Comparison of ENCODE assay signal across 23 cellular contexts in genomic region chrX:37746951-37747350, GRCh38. TPM values are rescaled to one million over a fixed set of nuclear protein-coding genes. Genes with fewer than 3 reads are reported as not detected.
DNase-seq lines count a peak whose midpoint lies in the region; ATAC-seq, FAIRE-seq and TF ChIP-seq lines count a peak whose summit lies in the region.
"Had no signal": no experiment of that assay in that cellular context is flagged by ENCODE, and none has a peak within 500 bp of the region (broad histone marks: within the 10 kb centered on the region; RNA-seq: fewer than 3 reads in every experiment).

No MANE protein-coding gene starts in this region.

- peak overlapping the region; percentile 80 for H3K27ac Mint-ChIP-seq in activated T-cell treated with anti-CD3 and anti-CD28 coated beads, Interleukin-2, amount 50 U/mL, for 24 hours
- H3K27ac Mint-ChIP-seq in activated T-cell treated with anti-CD3 and anti-CD28 coated beads, Interleukin-2, amount 50 U/mL, for 72 hours: no peak overlapping the region
- no peak overlapping the region for H3K27ac Mint-ChIP-seq in astrocyte (ENCODE audit: unreplicated experiment)
- H3K27ac Mint-ChIP-seq in CD8-positive, alpha-beta memory T cell: no peak overlapping the region

- no peak for TF ChIP-seq POLR2A in spleen (IDR thresholded peaks at IDR 0.05)

- H3K27me3 ChIP-seq in OCI-LY1 (ENCODE audit: insufficient read depth, low read length) (no peaks in the 10 kb centered on the region), astrocyte (ENCODE audit: insufficient read depth, low read length) (no peaks in the 10 kb centered on the region), spleen (replicated peaks in 1 of 7) (peaks cover 0 to 6% (median 0%) of the 10 kb centered on the region in 7 donors)
- no peaks in the 10 kb centered on the region for H3K27me3 ChIP-seq in CD8-positive, alpha-beta memory T cell (ENCODE audit: insufficient read depth, low read length, poor library complexity, severe bottlenecking)
- H3K27me3 ChIP-seq: body of pancreas had no signal

- H3K9ac ChIP-seq in OCI-LY1 (ENCODE audit: low read length): no peak overlapping the region
- no peak overlapping the region for H3K9ac ChIP-seq in astrocyte (ENCODE audit: low read length)

- TF ChIP-seq CTCF in OCI-LY1 (IDR thresholded peaks at IDR 0.05; ENCODE audit: low read length): no peak
- TF ChIP-seq CTCF in astrocyte (IDR thresholded peaks at IDR 0.05; ENCODE audit: insufficient read depth, low read depth, low read length): no peak
- no peak for TF ChIP-seq CTCF in spleen (IDR thresholded peaks at IDR 0.05 in 8 of 11, conservative IDR thresholded peaks at IDR 0.05 in 3 of 11)

- no peaks in the 10 kb centered on the region for H3K9me3 ChIP-seq in OCI-LY1 (ENCODE audit: low read length)
- H3K9me3 ChIP-seq in astrocyte (ENCODE audit: insufficient read depth, low read depth, low read length): no peaks in the 10 kb centered on the region
- H3K9me3 ChIP-seq in spleen: no peaks in the 10 kb centered on the region
- H3K9me3 ChIP-seq in CD8-positive, alpha-beta memory T cell (ENCODE audit: low read length): no peaks in the 10 kb centered on the region
- H3K9me3 ChIP-seq: body of pancreas, left ventricle myocardium inferior had no signal

- CTCF ChIA-PET in CD8-positive, alpha-beta memory T cell (lab: Charles Lee): interaction anchor here (8.4 kb wide), 1 partner anchor 78 kb away, joined by 118 read pairs; no protein-coding TSS in a partner anchor

- H3K9me3 Mint-ChIP-seq in activated T-cell treated with anti-CD3 and anti-CD28 coated beads, Interleukin-2, amount 50 U/mL, for 24 hours: no peaks in the 10 kb centered on the region
- H3K9me3 Mint-ChIP-seq in activated T-cell treated with anti-CD3 and anti-CD28 coated beads, Interleukin-2, amount 50 U/mL, for 72 hours: no peaks in the 10 kb centered on the region
- H3K9me3 Mint-ChIP-seq in astrocyte (ENCODE audit: unreplicated experiment): peaks cover 2% of the 10 kb centered on the region
- H3K9me3 Mint-ChIP-seq in CD8-positive, alpha-beta memory T cell: no peaks in the 10 kb centered on the region

- H3K4me2 ChIP-seq in OCI-LY1 (ENCODE audit: low read length) (no peak overlapping the region), astrocyte (ENCODE audit: low read length) (no peak overlapping the region)

- H3K27me3 Mint-ChIP-seq in activated T-cell treated with anti-CD3 and anti-CD28 coated beads, Interleukin-2, amount 50 U/mL, for 24 hours: peaks cover 15% of the 10 kb centered on the region
- peaks cover 15% of the 10 kb centered on the region for H3K27me3 Mint-ChIP-seq in activated T-cell treated with anti-CD3 and anti-CD28 coated beads, Interleukin-2, amount 50 U/mL, for 72 hours (ENCODE audit: low read depth)
- no peaks in the 10 kb centered on the region for H3K27me3 Mint-ChIP-seq in astrocyte (ENCODE audit: low read depth, unreplicated experiment)
- peaks cover 0 to 5% of the 10 kb centered on the region in 2 donors for H3K27me3 Mint-ChIP-seq in CD8-positive, alpha-beta memory T cell

- FAIRE-seq in astrocyte (lab: Jason Lieb, UNC): no peak

- no peaks in the 10 kb centered on the region for H3K9me2 ChIP-seq in OCI-LY1 (ENCODE audit: low read depth, low read length)

- H3K79me2 ChIP-seq in OCI-LY1 (ENCODE audit: insufficient read depth, low read length) (no peaks in the 10 kb centered on the region), astrocyte (ENCODE audit: insufficient read depth, low read length) (no peaks in the 10 kb centered on the region)

- WGBS in spleen, 5 donors: 48 to 80% (median 65%) methylated on average over 1 of the region's 1 CpG

- no peaks in the 10 kb centered on the region for H3F3A ChIP-seq in OCI-LY1 (ENCODE audit: insufficient read depth, low read length)

- H2AFZ ChIP-seq in OCI-LY1 (ENCODE audit: low read length) (no peak overlapping the region), astrocyte (ENCODE audit: low read depth, low read length) (no peak overlapping the region)

- H3K27ac ChIP-seq in OCI-LY1 (ENCODE audit: low read depth, low read length, poor library complexity, severe bottlenecking) (peak overlapping the region; percentile 77), astrocyte (ENCODE audit: low read depth, low read length) (no peak overlapping the region), spleen (peak overlapping the region in 6 of 8 donors; percentile 58 to 83 (median 80))
- no peak overlapping the region for H3K27ac ChIP-seq in CD8-positive, alpha-beta memory T cell (ENCODE audit: low read depth, low read length)
- H3K27ac ChIP-seq: body of pancreas, left ventricle myocardium inferior, VCaP had no signal

- no peak for DNase-seq in activated T-cell treated with anti-CD3 and anti-CD28 coated beads, Interleukin-2, amount 50 U/mL, for 24 hours
- DNase-seq in activated T-cell treated with anti-CD3 and anti-CD28 coated beads, Interleukin-2, amount 50 U/mL, for 72 hours: no peak
- DNase-seq in astrocyte (ENCODE audit: low read depth) (peak; percentile 8), spleen (no peak), HCEC 1CT (no peak), NCI-H446 treated with DMSO at 0.1 percent for 48 hours (lab: John Stamatoyannopoulos, UW) (no peak)
- DNase-seq in CD8-positive, alpha-beta memory T cell: no peak
- DNase-seq: activated effector memory CD4-positive, alpha-beta T cell treated with Interleukin-2 at 50 U/mL for 16 hours; cerebellar nuclear complex; COR-L47; hippocampal formation; left ventricle myocardium inferior; NCI-H446; NCI-H82; nucleus accumbens; OCI-M1 had no signal

- no peak for ATAC-seq in activated T-cell treated with anti-CD3 and anti-CD28 coated beads, Interleukin-2, amount 50 U/mL, for 72 hours (replicated peaks in 1 of 2)
- ATAC-seq: body of pancreas had no signal

- no peaks in the 10 kb centered on the region for H3K36me3 ChIP-seq in OCI-LY1 (ENCODE audit: insufficient read depth, low read length)
- H3K36me3 ChIP-seq in astrocyte (ENCODE audit: insufficient read depth, low read length): no peaks in the 10 kb centered on the region
- H3K36me3 ChIP-seq in spleen: no peaks in the 10 kb centered on the region
- no peaks in the 10 kb centered on the region for H3K36me3 ChIP-seq in CD8-positive, alpha-beta memory T cell (ENCODE audit: insufficient read depth, low read length)
- H3K36me3 ChIP-seq: left ventricle myocardium inferior had no signal

- POLR2A ChIA-PET in CD8-positive, alpha-beta memory T cell (lab: Charles Lee): no interaction called here

- intact Hi-C loops in spleen (cut with DNase I; ENCODE audit: low total_unique reads): no loop called here

- no peak overlapping the region for H3K4me3 Mint-ChIP-seq in activated T-cell treated with anti-CD3 and anti-CD28 coated beads, Interleukin-2, amount 50 U/mL, for 24 hours
- peak overlapping the region in 1 of 2 donors; percentile 52 for H3K4me3 Mint-ChIP-seq in activated T-cell treated with anti-CD3 and anti-CD28 coated beads, Interleukin-2, amount 50 U/mL, for 72 hours
- H3K4me3 Mint-ChIP-seq in astrocyte (ENCODE audit: unreplicated experiment): no peak overlapping the region
- H3K4me3 Mint-ChIP-seq in CD8-positive, alpha-beta memory T cell: no peak overlapping the region
- H3K4me3 Mint-ChIP-seq: T-helper 2 cell treated with Interferon-gamma antibody and Interleukin-4, amounts not matched to agents 5 μg/mL and 100 μg/mL, for 36 hours had no signal

- H3K4me1 Mint-ChIP-seq in activated T-cell treated with anti-CD3 and anti-CD28 coated beads, Interleukin-2, amount 50 U/mL, for 24 hours (ENCODE audit: low read depth): peaks cover 25% of the 10 kb centered on the region
- peaks cover 29% of the 10 kb centered on the region for H3K4me1 Mint-ChIP-seq in activated T-cell treated with anti-CD3 and anti-CD28 coated beads, Interleukin-2, amount 50 U/mL, for 72 hours (ENCODE audit: low read depth)
- H3K4me1 Mint-ChIP-seq in astrocyte (ENCODE audit: low read depth, unreplicated experiment): peaks cover 3% of the 10 kb centered on the region
- peaks cover 17 to 24% (median 20%) of the 10 kb centered on the region in 3 donors for H3K4me1 Mint-ChIP-seq in CD8-positive, alpha-beta memory T cell

- no peaks in the 10 kb centered on the region for H4K20me1 ChIP-seq in OCI-LY1 (ENCODE audit: insufficient read depth, low read length)
- no peaks in the 10 kb centered on the region for H4K20me1 ChIP-seq in astrocyte (ENCODE audit: insufficient read depth, low read length)

- H3K4me3 ChIP-seq in OCI-LY1 (ENCODE audit: low read depth, low read length, poor library complexity, severe bottlenecking) (no peak overlapping the region), astrocyte (ENCODE audit: insufficient read depth, low read depth, low read length) (no peak overlapping the region), spleen (peak overlapping the region in 1 of 8 donors; percentile 31)
- no peak overlapping the region for H3K4me3 ChIP-seq in CD8-positive, alpha-beta memory T cell (ENCODE audit: low read length)
- H3K4me3 ChIP-seq: body of pancreas, left ventricle myocardium inferior had no signal

- H3K36me3 Mint-ChIP-seq in activated T-cell treated with anti-CD3 and anti-CD28 coated beads, Interleukin-2, amount 50 U/mL, for 24 hours (ENCODE audit: low read depth): no peaks in the 10 kb centered on the region
- H3K36me3 Mint-ChIP-seq in activated T-cell treated with anti-CD3 and anti-CD28 coated beads, Interleukin-2, amount 50 U/mL, for 72 hours (ENCODE audit: insufficient read depth in 2 of 2): no peaks in the 10 kb centered on the region
- H3K36me3 Mint-ChIP-seq in astrocyte (ENCODE audit: low read depth, unreplicated experiment): no peaks in the 10 kb centered on the region
- H3K36me3 Mint-ChIP-seq in CD8-positive, alpha-beta memory T cell: no peaks in the 10 kb centered on the region

- H3K4me1 ChIP-seq in OCI-LY1 (ENCODE audit: insufficient read depth, low read length, severe bottlenecking) (peaks cover 19% of the 10 kb centered on the region), astrocyte (ENCODE audit: insufficient read depth, low read length) (no peaks in the 10 kb centered on the region), spleen (peaks cover 7 to 22% (median 14%) of the 10 kb centered on the region in 6 donors)
- H3K4me1 ChIP-seq in CD8-positive, alpha-beta memory T cell (ENCODE audit: insufficient read depth, low read length): peaks cover under 1% of the 10 kb centered on the region
- H3K4me1 ChIP-seq: body of pancreas, left ventricle myocardium inferior had no signal

RNA-seq across cellular contexts. Expression of gene CYBB, which starts 32.9 kb away (rescaled TPM):
- total RNA-seq in activated T-cell treated with anti-CD3 and anti-CD28 coated beads, Interleukin-2, amount 50 U/mL, for 72 hours: under 1 TPM; 0.38 to 0.39 TPM
- total RNA-seq in astrocyte: not detected in 2 replicates
- total RNA-seq in spleen: 100 to 1,000 TPM; 129 to 231 (median 200) TPM
- 10 to 100 TPM; 30.5 to 38.7 (median 35.5) TPM for polyA plus RNA-seq in spleen
- 1 to 10 TPM; 3.0 to 3.7 TPM for total RNA-seq in CD8-positive, alpha-beta memory T cell
- not detected for polyA plus RNA-seq in CD8-positive, alpha-beta memory T cell
- total RNA-seq: A172, endothelial cell of umbilical vein had no signal
- polyA plus RNA-seq: endothelial cell of umbilical vein, fibroblast of lung had no signal

Comparison
In these comparisons a context has a peak if more than half of its experiments do, and no peak if none do; other contexts are left out.
1. H3K27ac ChIP-seq: peak in OCI-LY1 (single experiment) and spleen (6 of 8); none in astrocyte (single experiment) and CD8-positive, alpha-beta memory T cell (single experiment).
2. RNA of gene CYBB, which starts 32.9 kb away (total RNA-seq): 129 to 231 TPM in spleen; 3.0 to 3.7 TPM in CD8-positive, alpha-beta memory T cell, 0.38 to 0.39 TPM in activated T-cell treated with anti-CD3 and anti-CD28 coated beads, Interleukin-2, amount 50 U/mL, for 72 hours and not detected in astrocyte; every median in the first group is over 10 times any median in the second.